1 cellular context compared by ENCODE assay signal in genomic region chr19:46603195-46603637, GRCh38.
TF ChIP-seq lines count a peak whose summit lies in the region.

No MANE protein-coding gene starts in this region.

TF ChIP-seq in K562, 482 proteins besides CTCF, POLR2A, EP300 and RAD21 (continued from another document):
- TF ChIP-seq ZNF77 (CRISPR knock-in tag; IDR thresholded peaks at IDR 0.05): no peak
- 0 out of 2 replicates have a peak, but pooled peaks have one; percentile 23 for TF ChIP-seq DPF2 (IDR thresholded peaks at IDR 0.05)
- TF ChIP-seq TEAD4 (IDR thresholded peaks at IDR 0.05; ENCODE audit: low read length): no peak
- TF ChIP-seq TEAD4 (CRISPR knock-in tag; IDR thresholded peaks at IDR 0.05; ENCODE audit: borderline replicate concordance): no peak
- no peak for TF ChIP-seq ZSCAN29 (IDR thresholded peaks at IDR 0.05)
- TF ChIP-seq ZNF586 (CRISPR knock-in tag; conservative IDR thresholded peaks at IDR 0.05): no peak
- TF ChIP-seq WHSC1 (IDR thresholded peaks at IDR 0.05; ENCODE audit: low read length): no peak
